Comparison of ENCODE assay signal across 1 cellular context in the genomic region with DNA sequence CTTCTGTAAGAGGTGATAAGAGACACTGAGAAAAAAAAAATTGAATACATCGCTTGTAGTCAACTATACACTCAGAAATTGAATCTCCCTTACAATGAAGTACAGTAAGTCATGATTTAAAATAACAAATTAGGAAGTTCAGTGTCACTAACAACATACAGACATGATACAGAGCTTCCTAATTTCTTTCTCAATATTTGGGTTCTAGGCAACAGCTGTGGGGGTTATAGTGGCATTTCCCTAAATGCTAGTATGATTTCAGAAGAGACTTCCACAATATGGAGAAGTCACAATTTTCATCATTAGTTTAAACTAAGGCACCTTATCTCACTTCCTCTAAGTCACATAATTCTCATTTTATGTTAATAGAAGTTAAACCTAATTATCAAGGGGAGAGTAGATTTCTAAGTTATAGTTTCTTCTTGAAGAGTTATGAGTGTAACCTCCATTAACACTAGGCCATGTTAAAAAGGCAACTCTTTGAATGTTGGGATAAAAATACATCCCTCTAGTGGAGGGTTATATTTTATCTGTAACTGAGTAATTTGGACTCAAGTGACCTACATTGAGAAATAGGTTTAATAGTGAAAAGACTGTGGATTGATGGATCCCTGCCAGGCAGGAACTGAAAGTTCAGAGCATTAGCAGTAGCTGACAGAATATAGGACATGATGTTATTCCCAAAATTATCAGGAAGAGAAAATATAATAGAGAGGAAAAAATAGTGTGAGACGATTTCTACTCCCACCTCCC.
TF ChIP-seq lines count a peak whose summit lies in the region.

No MANE protein-coding gene starts in this region.

TF ChIP-seq in liver, 16 proteins besides CTCF, POLR2A, EP300 and RAD21 (continued from another document):
- TF ChIP-seq REST (IDR thresholded peaks at IDR 0.05) (no peak), TAF1 (conservative IDR thresholded peaks at IDR 0.05) (no peak), FOXA2 (IDR thresholded peaks at IDR 0.05) (no peak)
- TF ChIP-seq, protein P1, sequence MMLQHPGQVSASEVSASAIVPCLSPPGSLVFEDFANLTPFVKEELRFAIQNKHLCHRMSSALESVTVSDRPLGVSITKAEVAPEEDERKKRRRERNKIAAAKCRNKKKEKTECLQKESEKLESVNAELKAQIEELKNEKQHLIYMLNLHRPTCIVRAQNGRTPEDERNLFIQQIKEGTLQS (IDR thresholded peaks at IDR 0.05), result peak; percentile 19
